Comparison of ENCODE assay signal across 1 cellular context in the genomic region with DNA sequence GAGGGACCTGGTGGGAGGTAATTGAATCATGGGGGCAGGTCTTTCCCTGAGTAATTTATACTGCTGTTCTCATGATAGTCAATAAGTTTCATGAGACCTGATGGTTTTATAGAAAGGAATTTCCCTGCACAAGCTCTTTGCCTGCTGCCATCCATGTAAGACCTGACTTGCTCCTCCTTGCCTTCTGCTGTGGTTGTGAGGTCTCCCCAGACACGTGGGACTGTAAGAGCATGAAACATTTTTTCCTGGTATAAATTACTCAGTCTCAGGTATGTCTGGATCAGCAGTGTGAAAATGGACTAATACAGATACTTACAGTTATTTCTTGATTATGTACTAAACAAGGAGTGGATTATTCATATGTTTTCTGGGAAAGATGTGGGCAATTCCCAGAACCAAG.
TF ChIP-seq lines count a peak whose summit lies in the region.

No MANE protein-coding gene starts in this region.

TF ChIP-seq in K562, 482 proteins besides CTCF, POLR2A, EP300 and RAD21:
- TF ChIP-seq TAL1 (IDR thresholded peaks at IDR 0.05): no peak
- peak; percentile 99 for TF ChIP-seq ZNF431 (CRISPR knock-in tag; IDR thresholded peaks at IDR 0.05)
- 0 out of 2 replicates have a peak, but pooled peaks have one; percentile 16 for TF ChIP-seq L3MBTL2 (IDR thresholded peaks at IDR 0.05)
- TF ChIP-seq ZFP36 (IDR thresholded peaks at IDR 0.05; ENCODE audit: low read depth, low read length, partially characterized antibody): peak; percentile 50
- no peak for TF ChIP-seq FOXK1 (CRISPR knock-in tag; IDR thresholded peaks at IDR 0.05; ENCODE audit: borderline replicate concordance)
- no peak for TF ChIP-seq ZNF41 (CRISPR knock-in tag; conservative IDR thresholded peaks at IDR 0.05)
- no peak for TF ChIP-seq RFX1 (IDR thresholded peaks at IDR 0.05)
- TF ChIP-seq TRIM28 (IDR thresholded peaks at IDR 0.05): peak; percentile 51; the same call in 1 of the 2 replicates
- peak in 1 of 2 experiments; percentile 50; a peak in 1 of 3 replicates for TF ChIP-seq CBX3 (IDR thresholded peaks at IDR 0.05; ENCODE audit: borderline replicate concordance in 1 of 2, low read length in 2 of 2)
- TF ChIP-seq, protein P1, sequence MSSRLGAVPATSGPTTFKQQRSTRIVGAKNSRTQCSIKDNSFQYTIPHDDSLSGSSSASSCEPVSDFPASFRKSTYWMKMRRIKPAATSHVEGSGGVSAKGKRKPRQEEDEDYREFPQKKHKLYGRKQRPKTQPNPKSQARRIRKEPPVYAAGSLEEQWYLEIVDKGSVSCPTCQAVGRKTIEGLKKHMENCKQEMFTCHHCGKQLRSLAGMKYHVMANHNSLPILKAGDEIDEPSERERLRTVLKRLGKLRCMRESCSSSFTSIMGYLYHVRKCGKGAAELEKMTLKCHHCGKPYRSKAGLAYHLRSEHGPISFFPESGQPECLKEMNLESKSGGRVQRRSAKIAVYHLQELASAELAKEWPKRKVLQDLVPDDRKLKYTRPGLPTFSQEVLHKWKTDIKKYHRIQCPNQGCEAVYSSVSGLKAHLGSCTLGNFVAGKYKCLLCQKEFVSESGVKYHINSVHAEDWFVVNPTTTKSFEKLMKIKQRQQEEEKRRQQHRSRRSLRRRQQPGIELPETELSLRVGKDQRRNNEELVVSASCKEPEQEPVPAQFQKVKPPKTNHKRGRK (tag; IDR thresholded peaks at IDR 0.05): no peak
- TF ChIP-seq MBD2 (IDR thresholded peaks at IDR 0.05; ENCODE audit: borderline replicate concordance, low read depth): no peak
